ENCODE assay signal across 23 cellular contexts in genomic region chr10:64093304-64093703, GRCh38.
"Had no signal": no experiment of that assay in that cellular context is flagged by ENCODE, and none has a peak within 500 bp of the region (broad histone marks: within the 10 kb centered on the region; RNA-seq: fewer than 3 reads in every experiment).

No MANE protein-coding gene starts in this region.

- H3K4me1 ChIP-seq: left lung, right atrium auricular region, right lobe of liver, tibial nerve, uterus had no signal

- ATAC-seq: left colon; left lung; mucosa of descending colon; naive thymus-derived CD4-positive, alpha-beta T cell; natural killer cell treated with Interleukin-12 subunit alpha and Interleukin-12 subunit beta and Interleukin-15 and Interleukin-18, amount 100 ng/mL, for 72 hours; right lobe of liver; stimulated activated memory B cell treated with anti-CD40 and anti-IgM and Interleukin-4, amounts not matched to agents 10 μg/mL and 1 μg/mL and 100 μg/mL, for 72 hours; stimulated activated naive CD8-positive, alpha-beta T cell treated with anti-CD3 and anti-CD28 coated beads, Interleukin-15, amount 100 ng/mL, for 72 hours had no signal

- H3K4me2 ChIP-seq: hepatocyte, smooth muscle cell had no signal

- H3K79me2 ChIP-seq: hepatocyte had no signal

- H3K27me3 ChIP-seq: hepatocyte, left lung, ovary, right atrium auricular region, right lobe of liver, tibial nerve, uterus had no signal

- H3K27ac ChIP-seq: hepatocyte, left lung, ovary, right atrium auricular region, right lobe of liver, tibial nerve, uterus had no signal

- H2AFZ ChIP-seq: hepatocyte had no signal

- DNase-seq: kidney glomerular epithelial cell; left colon; left lung; mesendoderm; mucosa of descending colon; naive thymus-derived CD4-positive, alpha-beta T cell; ovary; right lobe of liver; stimulated activated CD4-positive, alpha-beta T cell treated with anti-CD3 and anti-CD28 coated beads, Interleukin-1b, Interleukin-23, amount 100 ng/mL, for 48 hours; stimulated activated CD4-positive, alpha-beta T cell treated with anti-CD3 and anti-CD28 coated beads, Interleukin-2, amount 100 ng/mL, for 48 hours; stimulated activated CD4-positive, alpha-beta T cell treated with anti-CD3 and anti-CD28 coated beads, Interleukin-4, amount 100 ng/mL, for 4 hours; stimulated activated CD8-positive, alpha-beta memory T cell treated with anti-CD3 and anti-CD28 coated beads, Interleukin-4, amount 100 ng/mL, for 48 hours; stimulated activated naive CD4-positive, alpha-beta T cell treated with Interleukin-2 at 50 U/mL for 16 hours; stimulated activated naive CD8-positive, alpha-beta T cell treated with anti-CD3 and anti-CD28 coated beads, Interleukin-15, amount 100 ng/mL, for 72 hours; substantia nigra; uterus had no signal

- H3K9me3 ChIP-seq: left lung, mucosa of descending colon, ovary, right atrium auricular region, right lobe of liver, tibial nerve, uterus had no signal

- H3K4me3 ChIP-seq: hepatocyte, left lung, lung, mucosa of descending colon, ovary, right atrium auricular region, right lobe of liver, smooth muscle cell, tibial nerve, uterus had no signal

- H3K36me3 ChIP-seq: left lung, ovary, right atrium auricular region, right lobe of liver, tibial nerve, uterus had no signal
